ENCODE assay signal across 8 cellular contexts in genomic region chr11:6682936-6683861, GRCh38. TPM values are rescaled to one million over a fixed set of nuclear protein-coding genes. Genes with fewer than 3 reads are reported as not detected.
DNase-seq lines count a peak whose midpoint lies in the region; ATAC-seq, FAIRE-seq and TF ChIP-seq lines count a peak whose summit lies in the region.

TSS of gene MRPL17 (minus strand) at chr11:6683340. CDS start at chr11:6683296, 44 bp downstream.

- no peaks in the 10 kb centered on the region for H3K27me3 ChIP-seq in body of pancreas

- H3K4me3 ChIP-seq in A549 (peak within 1 kb of the TSS; percentile 83), body of pancreas (peak within 1 kb of the TSS; percentile 83 to 88)

- H3K36me3 ChIP-seq in body of pancreas (replicated peaks in 1 of 2; ENCODE audit: insufficient read depth in 1 of 2, low read depth in 2 of 2): peaks cover 0 to 3% of the 10 kb centered on the region in 2 donors

- TF ChIP-seq EP300 in A549 (IDR thresholded peaks at IDR 0.05): no peak

- DNase-seq in A549 (ENCODE audit: low read depth in 1 of 2, low spot score in 1 of 2) (peak; percentile 97 to 99), NCI-H2107 treated with DMSO at 0.1 percent for 48 hours (lab: John Stamatoyannopoulos, UW; ENCODE audit: unreplicated experiment) (peak; percentile 98), body of pancreas (peak; percentile 99 to 100 (median 99)), iPS DF 19.7 (ENCODE audit: low read depth, low spot score) (peak; percentile 94), sciatic nerve (ENCODE audit: low spot score) (peak; percentile 100)

- peak; percentile 55 to 76 for TF ChIP-seq RAD21 in A549 (conservative IDR thresholded peaks at IDR 0.05 in 1 of 2, IDR thresholded peaks at IDR 0.05 in 1 of 2)

- intact Hi-C loops in body of pancreas (cut with DNase I) (no loop called here), sciatic nerve (cut with DNase I) (loop anchor here (5.0 to 10.0 kb wide), 2 partner anchors 66 to 148 kb away; partner anchors contain the start of gene TPP1)

- POLR2A ChIA-PET in A549 (lab: Yijun Ruan, JAX): interaction anchor here (0.7 to 1.5 kb wide), 21 partner anchors 11 to 322 kb away, joined by 3 to 15 read pairs (median 4); partner anchors contain the start of genes APBB1, ARFIP2, ILK and RRP8

- H3K4me2 ChIP-seq in A549: peak within 1 kb of the TSS; percentile 78

- FAIRE-seq in A549 (lab: Jason Lieb, UNC): no peak
- FAIRE-seq in TTC549 (lab: Jason Lieb, UNC): peak; percentile 85

- TF ChIP-seq POLR2A in A549 (IDR thresholded peaks at IDR 0.05; ENCODE audit: low read length) (peak; percentile 98), GM18526 (IDR thresholded peaks at IDR 0.05; ENCODE audit: extremely low read depth, insufficient read length) (peak; percentile 94), body of pancreas (IDR thresholded peaks at IDR 0.05) (peak; percentile 67 to 89 (median 88))

- peak; percentile 88 for TF ChIP-seq CTCF in A549 (IDR thresholded peaks at IDR 0.05)
- TF ChIP-seq CTCF in body of pancreas (IDR thresholded peaks at IDR 0.05): peak; percentile 77 to 98 (median 97)

- H3K4me1 ChIP-seq in A549 (peaks cover 11% of the 10 kb centered on the region; the same call in 2 of the 3 replicates), body of pancreas (peaks cover 23% of the 10 kb centered on the region)

- H3K27ac ChIP-seq in A549 (peak within 1 kb of the TSS; percentile 86 to 95), body of pancreas (peak within 1 kb of the TSS; percentile 55 to 92 (median 86))

- ATAC-seq in A549 (peak; percentile 95 to 98), HG03066 (IDR thresholded peaks at IDR 0.05; ENCODE audit: low read depth, unreplicated experiment) (peak; percentile 86), body of pancreas (peak; percentile 100), sciatic nerve (peak; percentile 98)

- under 1% methylated on average over 44 of the region's 70 CpGs for WGBS in A549 (ENCODE audit: missing lambda C conversion rate)
- WGBS in body of pancreas, 2 donors: 0 to 1% methylated on average over 28 to 70 of the region's 70 CpGs

- no peaks in the 10 kb centered on the region for H3K9me3 ChIP-seq in A549
- H3K9me3 ChIP-seq in body of pancreas: no peaks in the 10 kb centered on the region

- CTCF ChIA-PET in A549 (lab: Yijun Ruan, JAX): interaction anchor here (0.7 to 2.9 kb wide), 36 partner anchors 10 to 817 kb away, joined by 3 to 35 read pairs (median 4); partner anchors contain the start of genes ARFIP2, ILK, RRP8 and TAF10

TF ChIP-seq in A549, 52 proteins besides CTCF, POLR2A, EP300 and RAD21 (continues in another document):
- TF ChIP-seq MAFK (IDR thresholded peaks at IDR 0.05; ENCODE audit: partially characterized antibody): peak; percentile 65
- no peak for TF ChIP-seq HMGXB4 (CRISPR knock-in tag; IDR thresholded peaks at IDR 0.05; ENCODE audit: borderline replicate concordance)
- no peak for TF ChIP-seq HES2 (IDR thresholded peaks at IDR 0.05)
- peak; percentile 86 for TF ChIP-seq MYC (IDR thresholded peaks at IDR 0.05; ENCODE audit: borderline replicate concordance, low read length)
- no peak for TF ChIP-seq FOXS1 (CRISPR knock-in tag; IDR thresholded peaks at IDR 0.05)
- TF ChIP-seq GATA3 (IDR thresholded peaks at IDR 0.05; ENCODE audit: borderline replicate concordance): no peak
- peak; percentile 97 for TF ChIP-seq MAX (IDR thresholded peaks at IDR 0.05)
- peak; percentile 83; the same call in 2 of the 3 replicates for TF ChIP-seq BCL3 (IDR thresholded peaks at IDR 0.05)
- peak; percentile 83 for TF ChIP-seq SMC3 (IDR thresholded peaks at IDR 0.05)
- TF ChIP-seq HOXA7 (CRISPR knock-in tag; IDR thresholded peaks at IDR 0.05): no peak
- no peak for TF ChIP-seq ZFP36 (IDR thresholded peaks at IDR 0.05; ENCODE audit: borderline replicate concordance, partially characterized antibody)
- no peak for TF ChIP-seq RARB (CRISPR knock-in tag; IDR thresholded peaks at IDR 0.05)
- TF ChIP-seq CHD4 (IDR thresholded peaks at IDR 0.05; ENCODE audit: borderline replicate concordance): no peak
- TF ChIP-seq REST (IDR thresholded peaks at IDR 0.05): no peak
- TF ChIP-seq JUN (IDR thresholded peaks at IDR 0.05): peak; percentile 64 to 86; a peak in 4 of 5 replicates
- TF ChIP-seq RFX5 (IDR thresholded peaks at IDR 0.05): 0 out of 2 replicates have a peak, but pooled peaks have one; percentile 55
- peak; percentile 90 for TF ChIP-seq PHF8 (IDR thresholded peaks at IDR 0.05; ENCODE audit: borderline replicate concordance, low read depth)
- TF ChIP-seq BHLHE40 (IDR thresholded peaks at IDR 0.05; ENCODE audit: low read depth, low read length): no peak
- no peak for TF ChIP-seq MAZ (IDR thresholded peaks at IDR 0.05; ENCODE audit: borderline replicate concordance, low read depth, low read length)
- no peak for TF ChIP-seq HOXB5 (CRISPR knock-in tag; IDR thresholded peaks at IDR 0.05)
- no peak for TF ChIP-seq KDM5A (IDR thresholded peaks at IDR 0.05)
- no peak for TF ChIP-seq NPAS2 (CRISPR knock-in tag; IDR thresholded peaks at IDR 0.05; ENCODE audit: borderline replicate concordance)
- no peak for TF ChIP-seq EHF (CRISPR knock-in tag; IDR thresholded peaks at IDR 0.05)
- TF ChIP-seq RCOR1 (IDR thresholded peaks at IDR 0.05; ENCODE audit: low read depth, low read length): no peak
- no peak for TF ChIP-seq FOSL2 (IDR thresholded peaks at IDR 0.05)
- no peak for TF ChIP-seq FOSL2 (CRISPR knock-in tag; IDR thresholded peaks at IDR 0.05)

RNA-seq across cellular contexts. Expression of gene MRPL17, which starts in this region (rescaled TPM):
- polyA plus RNA-seq in A549 (2011; rRNA removed): 96.8 and 107 TPM in 2 replicates
- polyA plus RNA-seq in A549 (2012; cell fraction: cytosol; rRNA removed): 101 and 115 TPM in 2 replicates
- polyA plus RNA-seq in A549 (2012; cell fraction: nucleus; rRNA removed): 57.5 and 58.2 TPM in 2 replicates
- polyA plus RNA-seq in A549 (2017; fragmentation: RNase III; extraction: RNeasy Plus Mini Kit Qiagen cat#74134 plus additional on column Dnase treatment): 127 to 132 TPM (median 128 TPM) in 3 replicates
- polyA minus RNA-seq in A549 (2011; rRNA and poly(A)+ RNA removed): 51.0 and 66.0 TPM in 2 replicates
- 100 to 1,000 TPM in 1 of 2 donors, 10 to 100 TPM in 1; 19.4 to 263 TPM for total RNA-seq in body of pancreas
- 25.5 TPM for total RNA-seq in sciatic nerve

Comparison
In these comparisons a context has a peak if more than half of its experiments do, and no peak if none do; other contexts are left out.
1. Peak in every context shown above with its lines: DNase-seq, ATAC-seq, H3K4me3 ChIP-seq and H3K27ac ChIP-seq.